Comparison of ENCODE assay signal across 1 cellular context in genomic region chr2:180980185-180980942, GRCh38.
A peak's percentile ranks its signal among the peaks of the same experiment; 100 is the strongest.
TF ChIP-seq lines count a peak whose summit lies in the region.

Gene UBE2E3 (plus strand): TSS chr2:180980605. CDS start chr2:180982043, 1,438 bp downstream.

TF ChIP-seq in WTC11, 78 proteins besides CTCF, POLR2A, EP300 and RAD21 (continued from another document):
- TF ChIP-seq USF2 (CRISPR knock-in tag; IDR thresholded peaks at IDR 0.05), result no peak
- no peak for TF ChIP-seq SMAD4 (CRISPR knock-in tag; IDR thresholded peaks at IDR 0.05)
- TF ChIP-seq E2F1 (CRISPR knock-in tag; IDR thresholded peaks at IDR 0.05), result no peak
- TF ChIP-seq AFF4 (CRISPR knock-in tag; IDR thresholded peaks at IDR 0.05; ENCODE audit: borderline replicate concordance), result no peak
- TF ChIP-seq MLX (CRISPR knock-in tag; IDR thresholded peaks at IDR 0.05), result no peak
- peak; percentile 63; the same call in 1 of the 2 replicates for TF ChIP-seq FOXP1 (CRISPR knock-in tag; IDR thresholded peaks at IDR 0.05; ENCODE audit: borderline replicate concordance)
- TF ChIP-seq FOXJ3 (CRISPR knock-in tag; IDR thresholded peaks at IDR 0.05; ENCODE audit: borderline replicate concordance), result no peak
- no peak for TF ChIP-seq ZNF263 (CRISPR knock-in tag; IDR thresholded peaks at IDR 0.05; ENCODE audit: low read depth)
- 0 out of 2 replicates have a peak, but pooled peaks have one; percentile 14 for TF ChIP-seq TEAD1 (CRISPR knock-in tag; IDR thresholded peaks at IDR 0.05)
- TF ChIP-seq IRF1 (CRISPR knock-in tag; IDR thresholded peaks at IDR 0.05), result no peak
- no peak for TF ChIP-seq TEAD4 (CRISPR knock-in tag; IDR thresholded peaks at IDR 0.05)
- no peak for TF ChIP-seq USF1 (CRISPR knock-in tag; IDR thresholded peaks at IDR 0.05)
- no peak for TF ChIP-seq CREB1 (CRISPR knock-in tag; IDR thresholded peaks at IDR 0.05)
- no peak for TF ChIP-seq PREB (CRISPR knock-in tag; IDR thresholded peaks at IDR 0.05; ENCODE audit: borderline replicate concordance)
- TF ChIP-seq NFYB (CRISPR knock-in tag; conservative IDR thresholded peaks at IDR 0.05; ENCODE audit: low read depth), result no peak
- no peak for TF ChIP-seq ETV6 (CRISPR knock-in tag; IDR thresholded peaks at IDR 0.05)
- TF ChIP-seq ZBTB21 (CRISPR knock-in tag; IDR thresholded peaks at IDR 0.05; ENCODE audit: borderline replicate concordance), result no peak
- TF ChIP-seq GTF2I (CRISPR knock-in tag; conservative IDR thresholded peaks at IDR 0.05), result no peak
